9 cellular contexts compared by ENCODE assay signal in the genomic region with DNA sequence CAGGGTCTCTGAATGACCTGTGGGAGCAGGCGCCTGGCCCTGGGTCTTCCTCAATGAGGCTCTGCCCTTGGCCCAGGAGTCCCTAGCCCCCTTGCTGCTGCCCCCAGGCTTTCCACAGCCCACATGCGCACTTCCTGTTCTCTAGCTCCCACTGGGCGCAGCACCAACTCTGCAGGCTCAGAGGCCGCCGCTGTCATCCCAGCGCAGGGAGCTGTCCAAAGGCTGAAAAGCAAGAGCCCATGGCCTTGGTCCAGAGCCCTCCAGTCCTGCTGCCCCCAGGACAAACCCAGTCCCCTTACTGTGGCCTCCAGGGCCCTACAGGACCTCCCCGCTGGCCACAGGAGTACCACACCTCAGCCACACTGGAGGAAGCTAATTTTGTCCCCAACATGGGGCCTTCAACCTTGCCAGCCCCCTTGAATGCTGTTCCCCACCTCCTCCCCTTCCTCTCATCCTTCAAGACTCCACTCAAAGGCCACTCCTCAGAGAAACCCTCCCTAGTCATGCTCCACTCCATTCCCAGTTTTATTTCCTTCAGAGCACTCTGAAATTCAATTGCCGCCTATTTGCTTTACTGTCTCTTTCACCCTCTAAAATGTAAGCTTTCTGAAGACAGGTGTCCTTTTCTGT. TPM values are rescaled to one million over a fixed set of nuclear protein-coding genes. Genes with fewer than 3 reads are reported as not detected.
A peak's percentile ranks its signal among the peaks of the same experiment; 100 is the strongest.
DNase-seq lines count a peak whose midpoint lies in the region; ATAC-seq and TF ChIP-seq lines count a peak whose summit lies in the region.
"Had no signal": no experiment of that assay in that cellular context is flagged by ENCODE, and none has a peak within 500 bp of the region (broad histone marks: within the 10 kb centered on the region; RNA-seq: fewer than 3 reads in every experiment).

No MANE protein-coding gene starts in this region.

- H3K9me3 ChIP-seq in upper lobe of right lung, result no peaks in the 10 kb centered on the region
- H3K9me3 ChIP-seq: BLaER1 treated with 17β-estradiol and CSF1 and Interleukin-3, amounts not matched to agents 10 nM and 100 nM had no signal

- TF ChIP-seq CTCF in upper lobe of right lung (IDR thresholded peaks at IDR 0.05), result no peak

- no peak overlapping the region for H3K27ac ChIP-seq in upper lobe of right lung
- H3K27ac ChIP-seq: BLaER1 treated with 17β-estradiol and CSF1 and Interleukin-3, amounts not matched to agents 10 nM and 100 nM had no signal

- DNase-seq in activated naive CD4-positive, alpha-beta T cell treated with anti-CD3 and anti-CD28 coated beads for 36 hours, result peak; percentile 65
- no peak for DNase-seq in activated naive CD4-positive, alpha-beta T cell (lab: John Stamatoyannopoulos, UW)
- peak; percentile 58 for DNase-seq in amniotic epithelial cell (ENCODE audit: low read depth)
- DNase-seq in left colon, result peak in 1 of 2 donors; percentile 64
- DNase-seq in upper lobe of right lung, result peak; percentile 74
- no peak for DNase-seq in activated effector memory CD4-positive, alpha-beta T cell treated with Interleukin-2 at 50 U/mL for 16 hours
- no peak for DNase-seq in NCI-H748 (lab: John Stamatoyannopoulos, UW; ENCODE audit: unreplicated experiment)

- CTCF ChIA-PET in activated naive CD4-positive, alpha-beta T cell treated with anti-CD3 and anti-CD28 coated beads for 36 hours (lab: Charles Lee), result interaction anchor here (1.0 to 1.8 kb wide), 5 partner anchors 31 to 188 kb away, joined by 3 to 9 read pairs (median 4); no protein-coding TSS in a partner anchor

- peaks cover 3% of the 10 kb centered on the region for H3K36me3 Mint-ChIP-seq in activated naive CD4-positive, alpha-beta T cell treated with anti-CD3 and anti-CD28 coated beads for 36 hours (ENCODE audit: low read depth)

- no peaks in the 10 kb centered on the region for H3K36me3 ChIP-seq in upper lobe of right lung

- H3K4me3 Mint-ChIP-seq in activated naive CD4-positive, alpha-beta T cell treated with anti-CD3 and anti-CD28 coated beads for 36 hours, result no peak overlapping the region

- peaks cover 17% of the 10 kb centered on the region for H3K27me3 ChIP-seq in upper lobe of right lung
- H3K27me3 ChIP-seq: BLaER1 treated with 17β-estradiol and CSF1 and Interleukin-3, amounts not matched to agents 10 nM and 100 nM had no signal

- H3K4me1 ChIP-seq in upper lobe of right lung, result no peaks in the 10 kb centered on the region

- ATAC-seq in left colon, result peak; percentile 84
- peak; percentile 83 for ATAC-seq in upper lobe of right lung
- no peak for ATAC-seq in HG02852 (IDR thresholded peaks at IDR 0.05; ENCODE audit: unreplicated experiment)

- no peak overlapping the region for H3K4me3 ChIP-seq in upper lobe of right lung
- H3K4me3 ChIP-seq: BLaER1 treated with 17β-estradiol and CSF1 and Interleukin-3, amounts not matched to agents 10 nM and 100 nM had no signal

- no peaks in the 10 kb centered on the region for H3K9me3 Mint-ChIP-seq in activated naive CD4-positive, alpha-beta T cell treated with anti-CD3 and anti-CD28 coated beads for 36 hours

- H3K27ac Mint-ChIP-seq in activated naive CD4-positive, alpha-beta T cell treated with anti-CD3 and anti-CD28 coated beads for 36 hours, result no peak overlapping the region

- no peaks in the 10 kb centered on the region for H3K27me3 Mint-ChIP-seq in activated naive CD4-positive, alpha-beta T cell treated with anti-CD3 and anti-CD28 coated beads for 36 hours (ENCODE audit: low read depth)

- peaks cover 7% of the 10 kb centered on the region for H3K4me1 Mint-ChIP-seq in activated naive CD4-positive, alpha-beta T cell treated with anti-CD3 and anti-CD28 coated beads for 36 hours (ENCODE audit: low read depth)

- intact Hi-C loops in activated naive CD4-positive, alpha-beta T cell treated with anti-CD3 and anti-CD28 coated beads for 36 hours (cut with micrococcal nuclease), result no loop called here
- intact Hi-C loops in left colon (cut with DNase I, micrococcal nuclease), result no loop called here
- intact Hi-C loops in upper lobe of right lung (cut with DNase I), result no loop called here

RNA-seq across cellular contexts. Expression of a gene that starts 8.0 kb away (rescaled TPM):
- 10 to 100 TPM; 30.0 to 31.9 TPM for total RNA-seq in activated naive CD4-positive, alpha-beta T cell treated with anti-CD3 and anti-CD28 coated beads for 36 hours
- total RNA-seq in left colon, result 1 to 10 TPM; 1.5 to 3.8 TPM
- total RNA-seq in upper lobe of right lung, result 6.1 TPM

Comparison
In these comparisons a context has a peak if more than half of its experiments do, and no peak if none do; other contexts are left out.
1. DNase-seq: peak in activated naive CD4-positive, alpha-beta T cell treated with anti-CD3 and anti-CD28 coated beads for 36 hours (single experiment), amniotic epithelial cell (single experiment) and upper lobe of right lung (single experiment); none in activated naive CD4-positive, alpha-beta T cell (0 of 4), activated effector memory CD4-positive, alpha-beta T cell treated with Interleukin-2 at 50 U/mL for 16 hours (single experiment) and NCI-H748 (single experiment).